In the genomic region with DNA sequence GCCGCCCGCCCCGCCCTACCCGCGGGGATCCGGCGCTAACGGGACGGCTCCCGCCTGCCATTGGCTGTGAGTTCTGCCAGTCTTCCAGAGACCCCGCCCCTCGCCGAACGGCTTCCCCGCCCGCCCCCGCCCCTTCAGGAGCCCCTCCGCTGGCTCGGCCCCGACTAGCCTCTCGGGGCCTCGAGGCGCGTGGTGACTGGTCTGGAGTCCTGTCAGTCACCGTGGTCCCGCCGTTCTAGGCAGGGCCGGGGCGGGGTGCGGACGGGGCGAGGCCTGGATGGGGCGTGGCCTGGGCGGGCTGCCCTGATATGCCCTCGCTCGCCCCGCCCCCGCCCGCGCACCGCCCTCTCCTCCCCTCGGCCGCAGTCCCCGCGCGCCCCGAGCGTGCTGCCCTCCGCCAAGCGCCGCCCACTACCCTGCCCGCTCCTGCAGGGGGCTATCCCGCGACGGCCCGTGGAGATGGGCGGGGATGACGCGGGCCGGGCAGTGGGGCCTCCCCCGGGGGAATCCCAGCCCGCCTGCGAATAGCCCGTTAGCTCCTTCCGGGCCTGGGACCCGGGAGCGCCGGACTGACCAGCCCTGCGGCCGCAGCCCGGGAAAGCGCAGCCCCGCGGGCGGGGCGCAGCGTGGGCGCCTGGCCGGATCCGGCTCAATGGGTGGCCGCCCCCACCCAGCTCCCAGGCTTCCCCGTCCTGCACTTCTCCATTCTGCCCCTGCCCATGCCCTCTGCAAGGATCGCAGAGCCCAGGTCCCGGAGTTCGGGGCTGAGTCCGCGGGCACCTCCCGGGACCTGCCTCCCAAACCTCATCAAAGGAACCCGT, we compare ENCODE assay signal across 1 cellular context.
A peak's percentile ranks its signal among the peaks of the same experiment; 100 is the strongest.
TF ChIP-seq lines count a peak whose summit lies in the region.

No MANE protein-coding gene starts in this region.

TF ChIP-seq in K562, 482 proteins besides CTCF, POLR2A, EP300 and RAD21 (continued from another document and continues in another):
- peak; percentile 77 for TF ChIP-seq ZFX (CRISPR knock-in tag; IDR thresholded peaks at IDR 0.05)
- peak; percentile 94 for TF ChIP-seq HMGN3 (IDR thresholded peaks at IDR 0.05; ENCODE audit: borderline replicate concordance, extremely low read depth, insufficient read length, low read depth, low read length)
- peak; percentile 74 for TF ChIP-seq BHLHE40 (IDR thresholded peaks at IDR 0.05; ENCODE audit: low read length)
- no peak for TF ChIP-seq ZNF785 (CRISPR knock-in tag; IDR thresholded peaks at IDR 0.05)
- no peak for TF ChIP-seq MAFK (IDR thresholded peaks at IDR 0.05; ENCODE audit: low read length)
- no peak for TF ChIP-seq HEY1 (CRISPR knock-in tag; IDR thresholded peaks at IDR 0.05; ENCODE audit: borderline replicate concordance)
- TF ChIP-seq GABPB1 (CRISPR knock-in tag; IDR thresholded peaks at IDR 0.05), result peak; percentile 48; the same call in 1 of the 2 replicates
- TF ChIP-seq ARID1B (IDR thresholded peaks at IDR 0.05), result 0 out of 2 replicates have a peak, but pooled peaks have one; percentile 4
- TF ChIP-seq, protein P1, sequence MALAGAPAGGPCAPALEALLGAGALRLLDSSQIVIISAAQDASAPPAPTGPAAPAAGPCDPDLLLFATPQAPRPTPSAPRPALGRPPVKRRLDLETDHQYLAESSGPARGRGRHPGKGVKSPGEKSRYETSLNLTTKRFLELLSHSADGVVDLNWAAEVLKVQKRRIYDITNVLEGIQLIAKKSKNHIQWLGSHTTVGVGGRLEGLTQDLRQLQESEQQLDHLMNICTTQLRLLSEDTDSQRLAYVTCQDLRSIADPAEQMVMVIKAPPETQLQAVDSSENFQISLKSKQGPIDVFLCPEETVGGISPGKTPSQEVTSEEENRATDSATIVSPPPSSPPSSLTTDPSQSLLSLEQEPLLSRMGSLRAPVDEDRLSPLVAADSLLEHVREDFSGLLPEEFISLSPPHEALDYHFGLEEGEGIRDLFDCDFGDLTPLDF (CRISPR knock-in tag; IDR thresholded peaks at IDR 0.05), result peak; percentile 85
- TF ChIP-seq TAL1 (IDR thresholded peaks at IDR 0.05), result no peak
- TF ChIP-seq ZNF764 (CRISPR knock-in tag; IDR thresholded peaks at IDR 0.05; ENCODE audit: low read depth), result no peak
- no peak for TF ChIP-seq STAT5B (CRISPR knock-in tag; IDR thresholded peaks at IDR 0.05)
- peak; percentile 85 for TF ChIP-seq ATF7 (IDR thresholded peaks at IDR 0.05)
- TF ChIP-seq RB1 (IDR thresholded peaks at IDR 0.05; ENCODE audit: low read depth), result peak; percentile 94
- TF ChIP-seq, protein P2, sequence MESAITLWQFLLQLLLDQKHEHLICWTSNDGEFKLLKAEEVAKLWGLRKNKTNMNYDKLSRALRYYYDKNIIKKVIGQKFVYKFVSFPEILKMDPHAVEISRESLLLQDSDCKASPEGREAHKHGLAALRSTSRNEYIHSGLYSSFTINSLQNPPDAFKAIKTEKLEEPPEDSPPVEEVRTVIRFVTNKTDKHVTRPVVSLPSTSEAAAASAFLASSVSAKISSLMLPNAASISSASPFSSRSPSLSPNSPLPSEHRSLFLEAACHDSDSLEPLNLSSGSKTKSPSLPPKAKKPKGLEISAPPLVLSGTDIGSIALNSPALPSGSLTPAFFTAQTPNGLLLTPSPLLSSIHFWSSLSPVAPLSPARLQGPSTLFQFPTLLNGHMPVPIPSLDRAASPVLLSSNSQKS (CRISPR knock-in tag; IDR thresholded peaks at IDR 0.05), result no peak
- no peak for TF ChIP-seq SRSF7 (optimal IDR thresholded peaks at IDR 0.05; ENCODE audit: low read depth, low read length)
- peak; percentile 13; the same call in 1 of the 2 replicates for TF ChIP-seq ZNF384 (IDR thresholded peaks at IDR 0.05; ENCODE audit: low read depth, low read length)
- no peak for TF ChIP-seq KLF6 (CRISPR knock-in tag; IDR thresholded peaks at IDR 0.05; ENCODE audit: borderline replicate concordance)
- peak; percentile 92 for TF ChIP-seq ZBTB1 (CRISPR knock-in tag; IDR thresholded peaks at IDR 0.05; ENCODE audit: borderline replicate concordance, low read depth)
- peak; percentile 85 for TF ChIP-seq SPI1 (IDR thresholded peaks at IDR 0.05; ENCODE audit: borderline replicate concordance, low read depth, low read length)
- no peak for TF ChIP-seq ZNF551 (CRISPR knock-in tag; IDR thresholded peaks at IDR 0.05)
- TF ChIP-seq CHD2 (IDR thresholded peaks at IDR 0.05; ENCODE audit: low read depth, low read length), result peak; percentile 36; the same call in 1 of the 2 replicates
- TF ChIP-seq, protein P3, sequence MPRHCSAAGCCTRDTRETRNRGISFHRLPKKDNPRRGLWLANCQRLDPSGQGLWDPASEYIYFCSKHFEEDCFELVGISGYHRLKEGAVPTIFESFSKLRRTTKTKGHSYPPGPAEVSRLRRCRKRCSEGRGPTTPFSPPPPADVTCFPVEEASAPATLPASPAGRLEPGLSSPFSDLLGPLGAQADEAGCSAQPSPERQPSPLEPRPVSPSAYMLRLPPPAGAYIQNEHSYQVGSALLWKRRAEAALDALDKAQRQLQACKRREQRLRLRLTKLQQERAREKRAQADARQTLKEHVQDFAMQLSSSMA (CRISPR knock-in tag; IDR thresholded peaks at IDR 0.05), result no peak
- peak; percentile 74; the same call in 1 of the 2 replicates for TF ChIP-seq NR4A1 (CRISPR knock-in tag; IDR thresholded peaks at IDR 0.05)
- TF ChIP-seq NR4A1 (tag; IDR thresholded peaks at IDR 0.05), result peak; percentile 65; the same call in 1 of the 2 replicates
- no peak for TF ChIP-seq ZNF175 (CRISPR knock-in tag; IDR thresholded peaks at IDR 0.05; ENCODE audit: low read depth)
- TF ChIP-seq NRF1 (conservative IDR thresholded peaks at IDR 0.05 in 1 of 2, IDR thresholded peaks at IDR 0.05 in 1 of 2), result peak; percentile 80 to 81
- no peak for TF ChIP-seq ZNF143 (CRISPR knock-in tag; IDR thresholded peaks at IDR 0.05)
- TF ChIP-seq PTBP1 (IDR thresholded peaks at IDR 0.05; ENCODE audit: low read depth, low read length), result no peak
- peak; percentile 88 for TF ChIP-seq ZSCAN29 (IDR thresholded peaks at IDR 0.05)
- no peak for TF ChIP-seq ZNF146 (CRISPR knock-in tag; IDR thresholded peaks at IDR 0.05; ENCODE audit: unreplicated experiment)
- TF ChIP-seq, protein P4, sequence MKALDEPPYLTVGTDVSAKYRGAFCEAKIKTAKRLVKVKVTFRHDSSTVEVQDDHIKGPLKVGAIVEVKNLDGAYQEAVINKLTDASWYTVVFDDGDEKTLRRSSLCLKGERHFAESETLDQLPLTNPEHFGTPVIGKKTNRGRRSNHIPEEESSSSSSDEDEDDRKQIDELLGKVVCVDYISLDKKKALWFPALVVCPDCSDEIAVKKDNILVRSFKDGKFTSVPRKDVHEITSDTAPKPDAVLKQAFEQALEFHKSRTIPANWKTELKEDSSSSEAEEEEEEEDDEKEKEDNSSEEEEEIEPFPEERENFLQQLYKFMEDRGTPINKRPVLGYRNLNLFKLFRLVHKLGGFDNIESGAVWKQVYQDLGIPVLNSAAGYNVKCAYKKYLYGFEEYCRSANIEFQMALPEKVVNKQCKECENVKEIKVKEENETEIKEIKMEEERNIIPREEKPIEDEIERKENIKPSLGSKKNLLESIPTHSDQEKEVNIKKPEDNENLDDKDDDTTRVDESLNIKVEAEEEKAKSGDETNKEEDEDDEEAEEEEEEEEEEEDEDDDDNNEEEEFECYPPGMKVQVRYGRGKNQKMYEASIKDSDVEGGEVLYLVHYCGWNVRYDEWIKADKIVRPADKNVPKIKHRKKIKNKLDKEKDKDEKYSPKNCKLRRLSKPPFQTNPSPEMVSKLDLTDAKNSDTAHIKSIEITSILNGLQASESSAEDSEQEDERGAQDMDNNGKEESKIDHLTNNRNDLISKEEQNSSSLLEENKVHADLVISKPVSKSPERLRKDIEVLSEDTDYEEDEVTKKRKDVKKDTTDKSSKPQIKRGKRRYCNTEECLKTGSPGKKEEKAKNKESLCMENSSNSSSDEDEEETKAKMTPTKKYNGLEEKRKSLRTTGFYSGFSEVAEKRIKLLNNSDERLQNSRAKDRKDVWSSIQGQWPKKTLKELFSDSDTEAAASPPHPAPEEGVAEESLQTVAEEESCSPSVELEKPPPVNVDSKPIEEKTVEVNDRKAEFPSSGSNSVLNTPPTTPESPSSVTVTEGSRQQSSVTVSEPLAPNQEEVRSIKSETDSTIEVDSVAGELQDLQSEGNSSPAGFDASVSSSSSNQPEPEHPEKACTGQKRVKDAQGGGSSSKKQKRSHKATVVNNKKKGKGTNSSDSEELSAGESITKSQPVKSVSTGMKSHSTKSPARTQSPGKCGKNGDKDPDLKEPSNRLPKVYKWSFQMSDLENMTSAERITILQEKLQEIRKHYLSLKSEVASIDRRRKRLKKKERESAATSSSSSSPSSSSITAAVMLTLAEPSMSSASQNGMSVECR (CRISPR knock-in tag; IDR thresholded peaks at IDR 0.05), result peak; percentile 62
- no peak for TF ChIP-seq FUS (optimal IDR thresholded peaks at IDR 0.05; ENCODE audit: low read depth, low read length)
- TF ChIP-seq, protein P5, sequence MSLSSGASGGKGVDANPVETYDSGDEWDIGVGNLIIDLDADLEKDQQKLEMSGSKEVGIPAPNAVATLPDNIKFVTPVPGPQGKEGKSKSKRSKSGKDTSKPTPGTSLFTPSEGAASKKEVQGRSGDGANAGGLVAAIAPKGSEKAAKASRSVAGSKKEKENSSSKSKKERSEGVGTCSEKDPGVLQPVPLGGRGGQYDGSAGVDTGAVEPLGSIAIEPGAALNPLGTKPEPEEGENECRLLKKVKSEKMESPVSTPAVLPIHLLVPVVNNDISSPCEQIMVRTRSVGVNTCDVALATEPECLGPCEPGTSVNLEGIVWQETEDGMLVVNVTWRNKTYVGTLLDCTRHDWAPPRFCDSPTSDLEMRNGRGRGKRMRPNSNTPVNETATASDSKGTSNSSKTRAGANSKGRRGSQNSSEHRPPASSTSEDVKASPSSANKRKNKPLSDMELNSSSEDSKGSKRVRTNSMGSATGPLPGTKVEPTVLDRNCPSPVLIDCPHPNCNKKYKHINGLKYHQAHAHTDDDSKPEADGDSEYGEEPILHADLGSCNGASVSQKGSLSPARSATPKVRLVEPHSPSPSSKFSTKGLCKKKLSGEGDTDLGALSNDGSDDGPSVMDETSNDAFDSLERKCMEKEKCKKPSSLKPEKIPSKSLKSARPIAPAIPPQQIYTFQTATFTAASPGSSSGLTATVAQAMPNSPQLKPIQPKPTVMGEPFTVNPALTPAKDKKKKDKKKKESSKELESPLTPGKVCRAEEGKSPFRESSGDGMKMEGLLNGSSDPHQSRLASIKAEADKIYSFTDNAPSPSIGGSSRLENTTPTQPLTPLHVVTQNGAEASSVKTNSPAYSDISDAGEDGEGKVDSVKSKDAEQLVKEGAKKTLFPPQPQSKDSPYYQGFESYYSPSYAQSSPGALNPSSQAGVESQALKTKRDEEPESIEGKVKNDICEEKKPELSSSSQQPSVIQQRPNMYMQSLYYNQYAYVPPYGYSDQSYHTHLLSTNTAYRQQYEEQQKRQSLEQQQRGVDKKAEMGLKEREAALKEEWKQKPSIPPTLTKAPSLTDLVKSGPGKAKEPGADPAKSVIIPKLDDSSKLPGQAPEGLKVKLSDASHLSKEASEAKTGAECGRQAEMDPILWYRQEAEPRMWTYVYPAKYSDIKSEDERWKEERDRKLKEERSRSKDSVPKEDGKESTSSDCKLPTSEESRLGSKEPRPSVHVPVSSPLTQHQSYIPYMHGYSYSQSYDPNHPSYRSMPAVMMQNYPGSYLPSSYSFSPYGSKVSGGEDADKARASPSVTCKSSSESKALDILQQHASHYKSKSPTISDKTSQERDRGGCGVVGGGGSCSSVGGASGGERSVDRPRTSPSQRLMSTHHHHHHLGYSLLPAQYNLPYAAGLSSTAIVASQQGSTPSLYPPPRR (CRISPR knock-in tag; IDR thresholded peaks at IDR 0.05; ENCODE audit: borderline replicate concordance), result no peak
- peak; percentile 93; the same call in 1 of the 2 replicates for TF ChIP-seq KDM2B (CRISPR knock-in tag; IDR thresholded peaks at IDR 0.05)
- peak in 1 of 3 experiments; percentile 34 for TF ChIP-seq YY1 (IDR thresholded peaks at IDR 0.05; ENCODE audit: borderline replicate concordance in 1 of 3, control insufficient read depth in 1 of 3, extremely low read depth in 1 of 3, insufficient read depth in 3 of 3, insufficient read length in 1 of 3, insufficient replicate concordance in 2 of 3, low read depth in 1 of 3, low read length in 2 of 3)
- peak; percentile 18; the same call in 1 of the 2 replicates for TF ChIP-seq TCF3 (CRISPR knock-in tag; IDR thresholded peaks at IDR 0.05)
- peak; percentile 74 to 95 for TF ChIP-seq NONO (IDR thresholded peaks at IDR 0.05; ENCODE audit: low read depth in 2 of 2, low read length in 1 of 2)
- TF ChIP-seq POLR2AphosphoS5 (IDR thresholded peaks at IDR 0.05; ENCODE audit: control insufficient read depth, insufficient read depth, low read depth, low read length), result 0 out of 2 replicates have a peak, but pooled peaks have one; percentile 41
- peak; percentile 97 for TF ChIP-seq RBM25 (IDR thresholded peaks at IDR 0.05; ENCODE audit: low read depth, low read length, severe bottlenecking)
- TF ChIP-seq SMAD4 (CRISPR knock-in tag; conservative IDR thresholded peaks at IDR 0.05), result peak; percentile 84
- TF ChIP-seq FOS (IDR thresholded peaks at IDR 0.05; ENCODE audit: extremely low read depth, insufficient read length), result peak; percentile 72
- TF ChIP-seq CREBBP (IDR thresholded peaks at IDR 0.05; ENCODE audit: low read depth, low read length), result no peak
- no peak for TF ChIP-seq ZNF668 (CRISPR knock-in tag; IDR thresholded peaks at IDR 0.05)
- TF ChIP-seq, protein P6, sequence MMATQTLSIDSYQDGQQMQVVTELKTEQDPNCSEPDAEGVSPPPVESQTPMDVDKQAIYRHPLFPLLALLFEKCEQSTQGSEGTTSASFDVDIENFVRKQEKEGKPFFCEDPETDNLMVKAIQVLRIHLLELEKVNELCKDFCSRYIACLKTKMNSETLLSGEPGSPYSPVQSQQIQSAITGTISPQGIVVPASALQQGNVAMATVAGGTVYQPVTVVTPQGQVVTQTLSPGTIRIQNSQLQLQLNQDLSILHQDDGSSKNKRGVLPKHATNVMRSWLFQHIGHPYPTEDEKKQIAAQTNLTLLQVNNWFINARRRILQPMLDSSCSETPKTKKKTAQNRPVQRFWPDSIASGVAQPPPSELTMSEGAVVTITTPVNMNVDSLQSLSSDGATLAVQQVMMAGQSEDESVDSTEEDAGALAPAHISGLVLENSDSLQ (IDR thresholded peaks at IDR 0.05), result peak; percentile 99
- TF ChIP-seq SP1 (CRISPR knock-in tag; IDR thresholded peaks at IDR 0.05), result peak; percentile 77
- TF ChIP-seq HDAC2 (IDR thresholded peaks at IDR 0.05), result peak; percentile 42; the same call in 1 of the 2 replicates
- peak; percentile 62 for TF ChIP-seq FIP1L1 (IDR thresholded peaks at IDR 0.05; ENCODE audit: low read depth, low read length, poor library complexity, severe bottlenecking)
- no peak for TF ChIP-seq PHB2 (IDR thresholded peaks at IDR 0.05; ENCODE audit: low read depth)
- TF ChIP-seq, protein P7, sequence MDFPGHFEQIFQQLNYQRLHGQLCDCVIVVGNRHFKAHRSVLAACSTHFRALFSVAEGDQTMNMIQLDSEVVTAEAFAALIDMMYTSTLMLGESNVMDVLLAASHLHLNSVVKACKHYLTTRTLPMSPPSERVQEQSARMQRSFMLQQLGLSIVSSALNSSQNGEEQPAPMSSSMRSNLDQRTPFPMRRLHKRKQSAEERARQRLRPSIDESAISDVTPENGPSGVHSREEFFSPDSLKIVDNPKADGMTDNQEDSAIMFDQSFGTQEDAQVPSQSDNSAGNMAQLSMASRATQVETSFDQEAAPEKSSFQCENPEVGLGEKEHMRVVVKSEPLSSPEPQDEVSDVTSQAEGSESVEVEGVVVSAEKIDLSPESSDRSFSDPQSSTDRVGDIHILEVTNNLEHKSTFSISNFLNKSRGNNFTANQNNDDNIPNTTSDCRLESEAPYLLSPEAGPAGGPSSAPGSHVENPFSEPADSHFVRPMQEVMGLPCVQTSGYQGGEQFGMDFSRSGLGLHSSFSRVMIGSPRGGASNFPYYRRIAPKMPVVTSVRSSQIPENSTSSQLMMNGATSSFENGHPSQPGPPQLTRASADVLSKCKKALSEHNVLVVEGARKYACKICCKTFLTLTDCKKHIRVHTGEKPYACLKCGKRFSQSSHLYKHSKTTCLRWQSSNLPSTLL (IDR thresholded peaks at IDR 0.05), result no peak; the same call in 1 of the 2 replicates
- peak; percentile 60 for TF ChIP-seq ETV1 (tag; conservative IDR thresholded peaks at IDR 0.05; ENCODE audit: low read depth)
- no peak for TF ChIP-seq PURB (CRISPR knock-in tag; IDR thresholded peaks at IDR 0.05; ENCODE audit: low read depth)
